ENCODE assay signal across 1 cellular context in genomic region chr6:5282191-5282623, GRCh38.
TF ChIP-seq lines count a peak whose summit lies in the region.

No MANE protein-coding gene starts in this region.

TF ChIP-seq in K562, 482 proteins besides CTCF, POLR2A, EP300 and RAD21 (continued from another document):
- no peak for TF ChIP-seq MITF (IDR thresholded peaks at IDR 0.05)
- TF ChIP-seq NR4A1 (CRISPR knock-in tag; IDR thresholded peaks at IDR 0.05): no peak
- TF ChIP-seq NR4A1 (tag; IDR thresholded peaks at IDR 0.05): no peak
